In genomic region chr15:27842526-27842925, GRCh38 we compare ENCODE assay signal across 20 cellular contexts.
A peak's percentile ranks its signal among the peaks of the same experiment; 100 is the strongest.
DNase-seq lines count a peak whose midpoint lies in the region; ATAC-seq, FAIRE-seq and TF ChIP-seq lines count a peak whose summit lies in the region.
"Had no signal": no experiment of that assay in that cellular context is flagged by ENCODE, and none has a peak within 500 bp of the region (broad histone marks: within the 10 kb centered on the region; RNA-seq: fewer than 3 reads in every experiment).

No MANE protein-coding gene starts in this region.

- FAIRE-seq in urothelium cell line (lab: Jason Lieb, UNC) = peak; percentile 83

- DNase-seq in H4 (ENCODE audit: low spot score) (peak; percentile 26), NB4 (ENCODE audit: low read depth) (peak; percentile 21), epithelial cell of esophagus (ENCODE audit: low read depth) (peak; percentile 6), urothelium cell line (ENCODE audit: low spot score) (no peak), SHP77 treated with DMSO at 0.1 percent for 48 hours (lab: John Stamatoyannopoulos, UW) (no peak)
- DNase-seq in stimulated activated naive CD8-positive, alpha-beta T cell treated with anti-CD3 and anti-CD28 coated beads, Interleukin-15, Interleukin-2, amounts not matched to agents 100 U/mL and 50 U/mL, for 24 hours = no peak
- DNase-seq: ACHN, COR-L47, DMS 273 treated with DMSO at 0.1 percent for 48 hours, DND-41, NCI-H1417, NCI-H187, NCI-H2107, NCI-H510A, NCI-H82, OCI-M1, RPMI8226, SIG-M5 had no signal

- H3K4me3 ChIP-seq in NB4 (ENCODE audit: low read depth, low read length) = no peak overlapping the region
- no peak overlapping the region for H3K4me3 ChIP-seq in epithelial cell of esophagus (ENCODE audit: low read length)
- H3K4me3 ChIP-seq: HAP-1 had no signal

- no peak for ATAC-seq in GM18505 (IDR thresholded peaks at IDR 0.05; ENCODE audit: unreplicated experiment)
- no peak for ATAC-seq in stimulated activated naive CD8-positive, alpha-beta T cell treated with anti-CD3 and anti-CD28 coated beads, Interleukin-15, Interleukin-2, amounts not matched to agents 100 U/mL and 50 U/mL, for 24 hours

- TF ChIP-seq POLR2A in NB4 (IDR thresholded peaks at IDR 0.05; ENCODE audit: extremely low read depth, insufficient read length) (no peak), GM18505 (IDR thresholded peaks at IDR 0.05; ENCODE audit: borderline replicate concordance, extremely low read depth, insufficient read depth, insufficient read length) (no peak)

- TF ChIP-seq CTCF in NB4 (IDR thresholded peaks at IDR 0.05; ENCODE audit: low read depth, low read length) (no peak), epithelial cell of esophagus (IDR thresholded peaks at IDR 0.05; ENCODE audit: insufficient read depth, low read depth, low read length, missing control alignments) (no peak)

Comparison
In these comparisons a context has a peak if more than half of its experiments do, and no peak if none do; other contexts are left out.
1. DNase-seq: peak in H4 (single experiment), NB4 (single experiment) and epithelial cell of esophagus (single experiment); none in urothelium cell line (single experiment), stimulated activated naive CD8-positive, alpha-beta T cell treated with anti-CD3 and anti-CD28 coated beads, Interleukin-15, Interleukin-2, amounts not matched to agents 100 U/mL and 50 U/mL, for 24 hours (single experiment) and SHP77 treated with DMSO at 0.1 percent for 48 hours (single experiment).